In the genomic region with DNA sequence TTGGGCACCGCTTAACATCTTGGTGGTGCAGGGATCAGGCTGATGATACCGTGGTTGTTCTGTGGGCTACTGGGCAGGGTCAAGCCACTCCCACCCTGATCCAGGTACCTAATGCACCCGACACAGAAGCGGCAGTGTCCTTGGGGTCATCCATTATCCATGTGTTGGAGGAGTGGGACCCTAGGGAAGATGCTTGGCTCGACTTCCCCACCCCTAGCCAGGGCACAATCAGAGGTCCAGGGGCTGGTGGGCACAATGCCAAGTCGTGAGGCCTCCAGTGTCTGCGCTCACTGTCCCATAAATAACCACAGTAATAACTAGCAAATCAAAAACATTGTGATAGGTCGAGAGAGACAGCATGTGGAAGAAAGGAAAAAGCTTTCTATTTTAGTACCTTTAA, we compare ENCODE assay signal across 1 cellular context.
TF ChIP-seq lines count a peak whose summit lies in the region.

No MANE protein-coding gene starts in this region.

TF ChIP-seq in endothelial cell of umbilical vein, 7 proteins besides CTCF, POLR2A, EP300 and RAD21 (continued from another document):
- TF ChIP-seq GATA2 (IDR thresholded peaks at IDR 0.05; ENCODE audit: insufficient read depth, insufficient read length, low read depth, low read length) (no peak), FOS (IDR thresholded peaks at IDR 0.05; ENCODE audit: borderline replicate concordance, insufficient read depth, low read length) (no peak), MYC (IDR thresholded peaks at IDR 0.05; ENCODE audit: low read depth, low read length) (no peak), EZH2 (IDR thresholded peaks at IDR 0.05; ENCODE audit: borderline replicate concordance, low read depth, low read length, severe bottlenecking) (no peak)
- TF ChIP-seq, protein P1, sequence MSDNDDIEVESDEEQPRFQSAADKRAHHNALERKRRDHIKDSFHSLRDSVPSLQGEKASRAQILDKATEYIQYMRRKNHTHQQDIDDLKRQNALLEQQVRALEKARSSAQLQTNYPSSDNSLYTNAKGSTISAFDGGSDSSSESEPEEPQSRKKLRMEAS (IDR thresholded peaks at IDR 0.05; ENCODE audit: insufficient read depth, insufficient read length) = no peak
